Comparison of ENCODE assay signal across 8 cellular contexts in genomic region chr2:74577448-74577847, GRCh38. TPM values are rescaled to one million over a fixed set of nuclear protein-coding genes. Genes with fewer than 3 reads are reported as not detected.
DNase-seq lines count a peak whose midpoint lies in the region; ATAC-seq and TF ChIP-seq lines count a peak whose summit lies in the region.

No MANE protein-coding gene starts in this region.

- no peak overlapping the region for H3K4me3 ChIP-seq in right lobe of liver
- H3K4me3 ChIP-seq in esophagus squamous epithelium, result no peak overlapping the region

- peak overlapping the region in 1 of 3 donors; percentile 49 for H3K27ac ChIP-seq in right lobe of liver
- peak overlapping the region in 2 of 4 donors; percentile 23 to 59 for H3K27ac ChIP-seq in esophagus squamous epithelium

- TF ChIP-seq POLR2A in right lobe of liver (IDR thresholded peaks at IDR 0.05) (no peak), esophagus squamous epithelium (IDR thresholded peaks at IDR 0.05) (no peak)

- ATAC-seq in GM21619 (IDR thresholded peaks at IDR 0.05; ENCODE audit: unreplicated experiment) (peak; percentile 38), right lobe of liver (peak; percentile 59 to 69 (median 64)), HG02678 (IDR thresholded peaks at IDR 0.05; ENCODE audit: unreplicated experiment) (no peak)

- DNase-seq in ELR (ENCODE audit: low read depth) (peak; percentile 68), SK-MEL-5 (ENCODE audit: low read depth, low spot score) (peak; percentile 25), right lobe of liver (no peak), foreskin melanocyte (no peak), esophagus squamous epithelium (lab: John Stamatoyannopoulos, UW) (no peak), NCI-H128 (lab: John Stamatoyannopoulos, UW; ENCODE audit: unreplicated experiment) (no peak)

- 27% methylated on average over 2 of the region's 2 CpGs for WGBS in right lobe of liver (ENCODE audit: insufficient coverage, low coverage, low lambda C conversion rate, missing lambda C conversion rate)
- 37 to 54% methylated on average over 2 of the region's 2 CpGs for WGBS in esophagus squamous epithelium, 2 donors

- H3K4me1 ChIP-seq in right lobe of liver (no peaks in the 10 kb centered on the region), esophagus squamous epithelium (no peaks in the 10 kb centered on the region)

- no peak for TF ChIP-seq CTCF in right lobe of liver (IDR thresholded peaks at IDR 0.05)
- no peak for TF ChIP-seq CTCF in esophagus squamous epithelium (IDR thresholded peaks at IDR 0.05)

- H3K27me3 ChIP-seq in right lobe of liver (no peaks in the 10 kb centered on the region), esophagus squamous epithelium (peaks cover 0 to 9% (median 0%) of the 10 kb centered on the region in 4 donors)

- in situ Hi-C loops in SK-MEL-5 (cut with HindIII; ENCODE audit: low pct_unique_long_range_greater_than_20kb, low sequenced_read_pairs), result no loop called here

- no peaks in the 10 kb centered on the region for H3K36me3 ChIP-seq in right lobe of liver
- no peaks in the 10 kb centered on the region for H3K36me3 ChIP-seq in esophagus squamous epithelium

- intact Hi-C loops in right lobe of liver (cut with DNase I), result no loop called here
- intact Hi-C loops in esophagus squamous epithelium (cut with DNase I), result no loop called here

- no peaks in the 10 kb centered on the region for H3K9me3 ChIP-seq in right lobe of liver
- no peaks in the 10 kb centered on the region for H3K9me3 ChIP-seq in esophagus squamous epithelium

RNA-seq across cellular contexts. Expression of gene DOK1, which starts 22.9 kb away (rescaled TPM):
- 3.5 and 3.9 TPM in 2 replicates for total RNA-seq in SK-MEL-5 (2014; rRNA removed; shearing (Covaris generic))
- 16.9 and 17.8 TPM in 2 replicates for polyA plus RNA-seq in SK-MEL-5 (2015; cell fraction: cytosol; rRNA removed)
- polyA plus RNA-seq in SK-MEL-5 (2015; cell fraction: nucleus; rRNA removed), result 14.6 and 18.5 TPM in 2 replicates
- 1 to 10 TPM; 1.9 to 3.7 (median 3.2) TPM for total RNA-seq in right lobe of liver
- total RNA-seq in esophagus squamous epithelium, result 1 to 10 TPM in 2 of 4 donors, under 1 TPM in 1, not detected in 1; 0.88 to 6.7 (median 3.0) TPM

RNA-seq across cellular contexts. Expression of gene LOXL3, which starts 23.7 kb away (rescaled TPM):
- total RNA-seq in SK-MEL-5 (2014; rRNA removed; shearing (Covaris generic)), result 29.6 and 30.4 TPM in 2 replicates
- polyA plus RNA-seq in SK-MEL-5 (2015; cell fraction: cytosol; rRNA removed), result 50.1 and 58.5 TPM in 2 replicates
- 101 and 107 TPM in 2 replicates for polyA plus RNA-seq in SK-MEL-5 (2015; cell fraction: nucleus; rRNA removed)
- 1 to 10 TPM in 5 of 6 experiments, under 1 TPM in 1; 0.92 to 3.3 (median 1.8) TPM for total RNA-seq in right lobe of liver
- 1 to 10 TPM in 2 of 4 donors, under 1 TPM in 1, not detected in 1; 0.48 to 4.3 (median 3.2) TPM for total RNA-seq in esophagus squamous epithelium

RNA-seq across cellular contexts. Expression of gene HTRA2, which starts 47.7 kb away (rescaled TPM):
- total RNA-seq in SK-MEL-5 (2014; rRNA removed; shearing (Covaris generic)), result 99.6 and 106 TPM in 2 replicates
- 80.9 and 83.0 TPM in 2 replicates for polyA plus RNA-seq in SK-MEL-5 (2015; cell fraction: cytosol; rRNA removed)
- 134 and 180 TPM in 2 replicates for polyA plus RNA-seq in SK-MEL-5 (2015; cell fraction: nucleus; rRNA removed)
- total RNA-seq in right lobe of liver (10 to 100 TPM; 12.3 to 20.3 (median 15.2) TPM), esophagus squamous epithelium (10 to 100 TPM; 16.9 to 25.8 (median 22.0) TPM)

RNA-seq across cellular contexts. Expression of gene AUP1, which starts 47.9 kb away (rescaled TPM):
- 366 and 433 TPM in 2 replicates for total RNA-seq in SK-MEL-5 (2014; rRNA removed; shearing (Covaris generic))
- 301 and 335 TPM in 2 replicates for polyA plus RNA-seq in SK-MEL-5 (2015; cell fraction: cytosol; rRNA removed)
- 1,451 and 2,044 TPM in 2 replicates for polyA plus RNA-seq in SK-MEL-5 (2015; cell fraction: nucleus; rRNA removed)
- total RNA-seq in right lobe of liver (100 to 1,000 TPM in 1 of 6 experiments, 10 to 100 TPM in 5; 64.6 to 109 (median 80.4) TPM), esophagus squamous epithelium (100 to 1,000 TPM in 2 of 4 donors, 10 to 100 TPM in 2; 79.9 to 142 (median 105) TPM)

RNA-seq across cellular contexts. Expression of gene DQX1, which starts 51.4 kb away (rescaled TPM):
- 0.16 and 0.21 TPM in 2 replicates for total RNA-seq in SK-MEL-5 (2014; rRNA removed; shearing (Covaris generic))
- 0.25 and 0.47 TPM in 2 replicates for polyA plus RNA-seq in SK-MEL-5 (2015; cell fraction: cytosol; rRNA removed)
- 1.4 and 5.1 TPM in 2 replicates for polyA plus RNA-seq in SK-MEL-5 (2015; cell fraction: nucleus; rRNA removed)
- total RNA-seq in right lobe of liver, result not detected
- total RNA-seq in esophagus squamous epithelium, result 10 to 100 TPM in 1 of 4 donors, 1 to 10 TPM in 3; 3.8 to 13.3 (median 5.7) TPM

Comparison
In these comparisons a context has a peak if more than half of its experiments do, and no peak if none do; other contexts are left out.
1. DNase-seq: peak in ELR (single experiment) and SK-MEL-5 (single experiment); none in right lobe of liver (0 of 3), foreskin melanocyte (single experiment), esophagus squamous epithelium (single experiment) and NCI-H128 (single experiment).